In genomic region chr2:46162329-46162870, GRCh38 we compare ENCODE assay signal across 19 cellular contexts.
DNase-seq lines count a peak whose midpoint lies in the region; ATAC-seq and TF ChIP-seq lines count a peak whose summit lies in the region.
"Had no signal": no experiment of that assay in that cellular context is flagged by ENCODE, and none has a peak within 500 bp of the region (broad histone marks: within the 10 kb centered on the region; RNA-seq: fewer than 3 reads in every experiment).

No MANE protein-coding gene starts in this region.

- peaks cover 2% of the 10 kb centered on the region for H3K36me3 ChIP-seq in CD4-positive, CD25-positive, alpha-beta regulatory T cell (ENCODE audit: control insufficient read depth, insufficient read depth, low read length)
- H3K36me3 ChIP-seq in brain microvascular endothelial cell (replicated peaks): peaks cover 14% of the 10 kb centered on the region

- DNase-seq in CD4-positive, CD25-positive, alpha-beta regulatory T cell: no peak
- DNase-seq in NB4 (ENCODE audit: low read depth) (peak; percentile 63), fibroblast of gingiva (ENCODE audit: low read depth) (peak; percentile 30), progenitor cell of endocrine pancreas (ENCODE audit: low spot score, unreplicated experiment) (no peak), brain microvascular endothelial cell (no peak)
- no peak for DNase-seq in stimulated activated CD4-positive, alpha-beta T cell treated with anti-CD3 and anti-CD28 coated beads, Interleukin-12 subunit alpha, Interleukin-12 subunit beta, amount 100 ng/mL, for 4 hours
- DNase-seq: activated CD4-positive, CD25-positive, alpha-beta regulatory T cell treated with anti-CD3 and anti-CD28 coated beads, Interleukin-2, amount 50 U/mL, for 72 hours; BE2C; DMS79; NCI-H1694; NCI-H526; stimulated activated naive CD4-positive, alpha-beta T cell treated with Interleukin-2 at 50 U/mL for 16 hours; T-helper 1 cell had no signal

- no peaks in the 10 kb centered on the region for H3K4me1 Mint-ChIP-seq in CD4-positive, CD25-positive, alpha-beta regulatory T cell
- peaks cover 41% of the 10 kb centered on the region for H3K4me1 Mint-ChIP-seq in progenitor cell of endocrine pancreas (ENCODE audit: low read depth)

- TF ChIP-seq CTCF in NB4 (IDR thresholded peaks at IDR 0.05; ENCODE audit: low read depth, low read length) (no peak), progenitor cell of endocrine pancreas (IDR thresholded peaks at IDR 0.05; ENCODE audit: unreplicated experiment) (no peak), brain microvascular endothelial cell (IDR thresholded peaks at IDR 0.05; ENCODE audit: low read depth, low read length, missing control alignments) (no peak)

- no peak overlapping the region for H3K4me3 ChIP-seq in CD4-positive, CD25-positive, alpha-beta regulatory T cell (ENCODE audit: low read depth, low read length)
- H3K4me3 ChIP-seq in NB4 (ENCODE audit: low read depth, low read length) (no peak overlapping the region), brain microvascular endothelial cell (ENCODE audit: low read depth, low read length) (no peak overlapping the region)
- H3K4me3 ChIP-seq: lung had no signal

- H3K27ac ChIP-seq in CD4-positive, CD25-positive, alpha-beta regulatory T cell (ENCODE audit: insufficient read depth, low read length, poor library complexity, severe bottlenecking): no peak overlapping the region
- H3K27ac ChIP-seq in brain microvascular endothelial cell: no peak overlapping the region
- H3K27ac ChIP-seq: KMS-11 had no signal

- TF ChIP-seq POLR2A in NB4 (IDR thresholded peaks at IDR 0.05; ENCODE audit: extremely low read depth, insufficient read length): no peak

- H3K36me3 Mint-ChIP-seq in CD4-positive, CD25-positive, alpha-beta regulatory T cell: peaks cover 28% of the 10 kb centered on the region
- no peaks in the 10 kb centered on the region for H3K36me3 Mint-ChIP-seq in progenitor cell of endocrine pancreas (ENCODE audit: insufficient read depth)

- H3K4me3 Mint-ChIP-seq in CD4-positive, CD25-positive, alpha-beta regulatory T cell: no peak overlapping the region
- H3K4me3 Mint-ChIP-seq in progenitor cell of endocrine pancreas (ENCODE audit: low read depth): no peak overlapping the region
- H3K4me3 Mint-ChIP-seq: activated naive CD8-positive, alpha-beta T cell had no signal

- H3K27ac Mint-ChIP-seq in CD4-positive, CD25-positive, alpha-beta regulatory T cell: peak overlapping the region in 2 of 3 donors; percentile 50 to 56
- H3K27ac Mint-ChIP-seq in progenitor cell of endocrine pancreas: peak overlapping the region; percentile 36
- H3K27ac Mint-ChIP-seq: activated naive CD8-positive, alpha-beta T cell had no signal

- H3K27me3 Mint-ChIP-seq in CD4-positive, CD25-positive, alpha-beta regulatory T cell: peaks cover 4% of the 10 kb centered on the region
- H3K27me3 Mint-ChIP-seq in progenitor cell of endocrine pancreas: peaks cover 12% of the 10 kb centered on the region
- H3K27me3 Mint-ChIP-seq: activated naive CD8-positive, alpha-beta T cell had no signal

- H3K27me3 ChIP-seq in CD4-positive, CD25-positive, alpha-beta regulatory T cell (ENCODE audit: control insufficient read depth, insufficient read depth, low read length): no peaks in the 10 kb centered on the region
- no peaks in the 10 kb centered on the region for H3K27me3 ChIP-seq in brain microvascular endothelial cell (replicated peaks)
- H3K27me3 ChIP-seq: BE2C had no signal

- H3K9me3 Mint-ChIP-seq in CD4-positive, CD25-positive, alpha-beta regulatory T cell: peaks cover 0 to 2% (median 0%) of the 10 kb centered on the region in 7 donors
- H3K9me3 Mint-ChIP-seq in progenitor cell of endocrine pancreas (ENCODE audit: low read depth): no peaks in the 10 kb centered on the region

- in situ Hi-C loops in brain microvascular endothelial cell (cut with HindIII; ENCODE audit: low pct_ligation_motif_present, low sequenced_read_pairs): no loop called here

- H3K4me1 ChIP-seq in CD4-positive, CD25-positive, alpha-beta regulatory T cell (ENCODE audit: control insufficient read depth, insufficient read depth, low read length, poor library complexity, severe bottlenecking): no peaks in the 10 kb centered on the region

- ATAC-seq in CD4-positive, CD25-positive, alpha-beta regulatory T cell (ENCODE audit: low read depth in 2 of 2): no peak
- ATAC-seq in HG03457 (IDR thresholded peaks at IDR 0.05; ENCODE audit: unreplicated experiment) (no peak), HG03354 (IDR thresholded peaks at IDR 0.05; ENCODE audit: poor library complexity, severe bottlenecking, unreplicated experiment) (no peak)
- ATAC-seq: HCT116 had no signal

- no peaks in the 10 kb centered on the region for H3K9me3 ChIP-seq in CD4-positive, CD25-positive, alpha-beta regulatory T cell (ENCODE audit: control insufficient read depth in 2 of 2, low read length in 2 of 2)
- H3K9me3 ChIP-seq: BE2C had no signal

Comparison
In these comparisons a context has a peak if more than half of its experiments do, and no peak if none do; other contexts are left out.
1. DNase-seq: peak in NB4 (single experiment) and fibroblast of gingiva (single experiment); none in CD4-positive, CD25-positive, alpha-beta regulatory T cell (0 of 3), progenitor cell of endocrine pancreas (single experiment), brain microvascular endothelial cell (single experiment) and stimulated activated CD4-positive, alpha-beta T cell treated with anti-CD3 and anti-CD28 coated beads, Interleukin-12 subunit alpha, Interleukin-12 subunit beta, amount 100 ng/mL, for 4 hours (single experiment).